Comparison of ENCODE assay signal across 3 cellular contexts in the genomic region with DNA sequence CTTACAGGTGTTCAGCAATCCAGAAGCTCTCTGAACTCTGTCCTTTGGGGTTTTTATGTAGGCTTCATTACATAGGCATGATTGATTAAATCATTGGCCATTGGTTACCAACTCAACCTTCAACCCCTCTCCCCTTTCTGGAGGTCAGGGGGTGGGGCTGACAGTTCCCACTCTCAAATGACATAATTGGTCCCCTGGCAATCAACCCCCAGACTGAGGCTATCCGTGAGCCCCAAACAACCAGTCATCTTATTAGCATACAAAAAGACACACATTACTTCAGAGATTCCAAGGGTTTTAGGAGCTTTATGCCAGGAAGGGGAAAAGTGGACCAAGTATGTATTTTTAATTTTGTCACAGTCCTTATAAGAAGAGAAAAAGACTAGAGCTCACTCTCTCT.
TF ChIP-seq lines count a peak whose summit lies in the region.

No MANE protein-coding gene starts in this region.

TF ChIP-seq in GM23338, 12 proteins besides CTCF, POLR2A, EP300 and RAD21:
- no peak for TF ChIP-seq STAT1 (IDR thresholded peaks at IDR 0.05; ENCODE audit: unreplicated experiment)

TF ChIP-seq in H1, 55 proteins besides CTCF, POLR2A, EP300 and RAD21:
- TF ChIP-seq YY1 (IDR thresholded peaks at IDR 0.05; ENCODE audit: low read depth, low read length) (no peak), RXRA (IDR thresholded peaks at IDR 0.05; ENCODE audit: insufficient read depth, low read depth, low read length) (no peak), FOSL1 (IDR thresholded peaks at IDR 0.05; ENCODE audit: insufficient read depth, low read depth, low read length) (no peak)

TF ChIP-seq in HepG2, 621 proteins besides CTCF, POLR2A, EP300 and RAD21:
- TF ChIP-seq TARDBP (CRISPR knock-in tag; IDR thresholded peaks at IDR 0.05), result no peak
- TF ChIP-seq NBN (conservative IDR thresholded peaks at IDR 0.05), result no peak
- TF ChIP-seq, protein P1, sequence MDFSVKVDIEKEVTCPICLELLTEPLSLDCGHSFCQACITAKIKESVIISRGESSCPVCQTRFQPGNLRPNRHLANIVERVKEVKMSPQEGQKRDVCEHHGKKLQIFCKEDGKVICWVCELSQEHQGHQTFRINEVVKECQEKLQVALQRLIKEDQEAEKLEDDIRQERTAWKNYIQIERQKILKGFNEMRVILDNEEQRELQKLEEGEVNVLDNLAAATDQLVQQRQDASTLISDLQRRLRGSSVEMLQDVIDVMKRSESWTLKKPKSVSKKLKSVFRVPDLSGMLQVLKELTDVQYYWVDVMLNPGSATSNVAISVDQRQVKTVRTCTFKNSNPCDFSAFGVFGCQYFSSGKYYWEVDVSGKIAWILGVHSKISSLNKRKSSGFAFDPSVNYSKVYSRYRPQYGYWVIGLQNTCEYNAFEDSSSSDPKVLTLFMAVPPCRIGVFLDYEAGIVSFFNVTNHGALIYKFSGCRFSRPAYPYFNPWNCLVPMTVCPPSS (IDR thresholded peaks at IDR 0.05), result no peak
- TF ChIP-seq, protein P2, sequence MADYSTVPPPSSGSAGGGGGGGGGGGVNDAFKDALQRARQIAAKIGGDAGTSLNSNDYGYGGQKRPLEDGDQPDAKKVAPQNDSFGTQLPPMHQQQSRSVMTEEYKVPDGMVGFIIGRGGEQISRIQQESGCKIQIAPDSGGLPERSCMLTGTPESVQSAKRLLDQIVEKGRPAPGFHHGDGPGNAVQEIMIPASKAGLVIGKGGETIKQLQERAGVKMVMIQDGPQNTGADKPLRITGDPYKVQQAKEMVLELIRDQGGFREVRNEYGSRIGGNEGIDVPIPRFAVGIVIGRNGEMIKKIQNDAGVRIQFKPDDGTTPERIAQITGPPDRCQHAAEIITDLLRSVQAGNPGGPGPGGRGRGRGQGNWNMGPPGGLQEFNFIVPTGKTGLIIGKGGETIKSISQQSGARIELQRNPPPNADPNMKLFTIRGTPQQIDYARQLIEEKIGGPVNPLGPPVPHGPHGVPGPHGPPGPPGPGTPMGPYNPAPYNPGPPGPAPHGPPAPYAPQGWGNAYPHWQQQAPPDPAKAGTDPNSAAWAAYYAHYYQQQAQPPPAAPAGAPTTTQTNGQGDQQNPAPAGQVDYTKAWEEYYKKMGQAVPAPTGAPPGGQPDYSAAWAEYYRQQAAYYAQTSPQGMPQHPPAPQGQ (CRISPR knock-in tag; IDR thresholded peaks at IDR 0.05; ENCODE audit: borderline replicate concordance), result no peak
- TF ChIP-seq, protein P3, sequence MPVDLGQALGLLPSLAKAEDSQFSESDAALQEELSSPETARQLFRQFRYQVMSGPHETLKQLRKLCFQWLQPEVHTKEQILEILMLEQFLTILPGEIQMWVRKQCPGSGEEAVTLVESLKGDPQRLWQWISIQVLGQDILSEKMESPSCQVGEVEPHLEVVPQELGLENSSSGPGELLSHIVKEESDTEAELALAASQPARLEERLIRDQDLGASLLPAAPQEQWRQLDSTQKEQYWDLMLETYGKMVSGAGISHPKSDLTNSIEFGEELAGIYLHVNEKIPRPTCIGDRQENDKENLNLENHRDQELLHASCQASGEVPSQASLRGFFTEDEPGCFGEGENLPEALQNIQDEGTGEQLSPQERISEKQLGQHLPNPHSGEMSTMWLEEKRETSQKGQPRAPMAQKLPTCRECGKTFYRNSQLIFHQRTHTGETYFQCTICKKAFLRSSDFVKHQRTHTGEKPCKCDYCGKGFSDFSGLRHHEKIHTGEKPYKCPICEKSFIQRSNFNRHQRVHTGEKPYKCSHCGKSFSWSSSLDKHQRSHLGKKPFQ (CRISPR knock-in tag; IDR thresholded peaks at IDR 0.05; ENCODE audit: insufficient replicate concordance), result no peak
- TF ChIP-seq, protein P4, sequence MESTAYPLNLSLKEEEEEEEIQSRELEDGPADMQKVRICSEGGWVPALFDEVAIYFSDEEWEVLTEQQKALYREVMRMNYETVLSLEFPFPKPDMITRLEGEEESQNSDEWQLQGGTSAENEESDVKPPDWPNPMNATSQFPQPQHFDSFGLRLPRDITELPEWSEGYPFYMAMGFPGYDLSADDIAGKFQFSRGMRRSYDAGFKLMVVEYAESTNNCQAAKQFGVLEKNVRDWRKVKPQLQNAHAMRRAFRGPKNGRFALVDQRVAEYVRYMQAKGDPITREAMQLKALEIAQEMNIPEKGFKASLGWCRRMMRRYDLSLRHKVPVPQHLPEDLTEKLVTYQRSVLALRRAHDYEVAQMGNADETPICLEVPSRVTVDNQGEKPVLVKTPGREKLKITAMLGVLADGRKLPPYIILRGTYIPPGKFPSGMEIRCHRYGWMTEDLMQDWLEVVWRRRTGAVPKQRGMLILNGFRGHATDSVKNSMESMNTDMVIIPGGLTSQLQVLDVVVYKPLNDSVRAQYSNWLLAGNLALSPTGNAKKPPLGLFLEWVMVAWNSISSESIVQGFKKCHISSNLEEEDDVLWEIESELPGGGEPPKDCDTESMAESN (CRISPR knock-in tag; conservative IDR thresholded peaks at IDR 0.05), result no peak
- TF ChIP-seq, protein P5, sequence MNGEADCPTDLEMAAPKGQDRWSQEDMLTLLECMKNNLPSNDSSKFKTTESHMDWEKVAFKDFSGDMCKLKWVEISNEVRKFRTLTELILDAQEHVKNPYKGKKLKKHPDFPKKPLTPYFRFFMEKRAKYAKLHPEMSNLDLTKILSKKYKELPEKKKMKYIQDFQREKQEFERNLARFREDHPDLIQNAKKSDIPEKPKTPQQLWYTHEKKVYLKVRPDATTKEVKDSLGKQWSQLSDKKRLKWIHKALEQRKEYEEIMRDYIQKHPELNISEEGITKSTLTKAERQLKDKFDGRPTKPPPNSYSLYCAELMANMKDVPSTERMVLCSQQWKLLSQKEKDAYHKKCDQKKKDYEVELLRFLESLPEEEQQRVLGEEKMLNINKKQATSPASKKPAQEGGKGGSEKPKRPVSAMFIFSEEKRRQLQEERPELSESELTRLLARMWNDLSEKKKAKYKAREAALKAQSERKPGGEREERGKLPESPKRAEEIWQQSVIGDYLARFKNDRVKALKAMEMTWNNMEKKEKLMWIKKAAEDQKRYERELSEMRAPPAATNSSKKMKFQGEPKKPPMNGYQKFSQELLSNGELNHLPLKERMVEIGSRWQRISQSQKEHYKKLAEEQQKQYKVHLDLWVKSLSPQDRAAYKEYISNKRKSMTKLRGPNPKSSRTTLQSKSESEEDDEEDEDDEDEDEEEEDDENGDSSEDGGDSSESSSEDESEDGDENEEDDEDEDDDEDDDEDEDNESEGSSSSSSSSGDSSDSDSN (CRISPR knock-in tag; IDR thresholded peaks at IDR 0.05), result no peak
- TF ChIP-seq CC2D1A (CRISPR knock-in tag; IDR thresholded peaks at IDR 0.05), result no peak
- TF ChIP-seq CAMTA2 (CRISPR knock-in tag; IDR thresholded peaks at IDR 0.05; ENCODE audit: borderline replicate concordance), result no peak
- TF ChIP-seq, protein P6, sequence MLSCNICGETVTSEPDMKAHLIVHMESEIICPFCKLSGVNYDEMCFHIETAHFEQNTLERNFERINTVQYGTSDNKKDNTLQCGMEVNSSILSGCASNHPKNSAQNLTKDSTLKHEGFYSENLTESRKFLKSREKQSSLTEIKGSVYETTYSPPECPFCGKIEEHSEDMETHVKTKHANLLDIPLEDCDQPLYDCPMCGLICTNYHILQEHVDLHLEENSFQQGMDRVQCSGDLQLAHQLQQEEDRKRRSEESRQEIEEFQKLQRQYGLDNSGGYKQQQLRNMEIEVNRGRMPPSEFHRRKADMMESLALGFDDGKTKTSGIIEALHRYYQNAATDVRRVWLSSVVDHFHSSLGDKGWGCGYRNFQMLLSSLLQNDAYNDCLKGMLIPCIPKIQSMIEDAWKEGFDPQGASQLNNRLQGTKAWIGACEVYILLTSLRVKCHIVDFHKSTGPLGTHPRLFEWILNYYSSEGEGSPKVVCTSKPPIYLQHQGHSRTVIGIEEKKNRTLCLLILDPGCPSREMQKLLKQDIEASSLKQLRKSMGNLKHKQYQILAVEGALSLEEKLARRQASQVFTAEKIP (CRISPR knock-in tag; IDR thresholded peaks at IDR 0.05; ENCODE audit: borderline replicate concordance), result no peak
- no peak for TF ChIP-seq ZNF782 (CRISPR knock-in tag; IDR thresholded peaks at IDR 0.05; ENCODE audit: borderline replicate concordance)
- no peak for TF ChIP-seq NR3C1 (CRISPR knock-in tag; IDR thresholded peaks at IDR 0.05)
- no peak for TF ChIP-seq SAFB2 (CRISPR knock-in tag; IDR thresholded peaks at IDR 0.05; ENCODE audit: borderline replicate concordance, low read depth)
- TF ChIP-seq ZNF552 (CRISPR knock-in tag; IDR thresholded peaks at IDR 0.05; ENCODE audit: borderline replicate concordance), result no peak
- no peak for TF ChIP-seq ZNF234 (CRISPR knock-in tag; conservative IDR thresholded peaks at IDR 0.05)
